19 cellular contexts compared by ENCODE assay signal in the genomic region with DNA sequence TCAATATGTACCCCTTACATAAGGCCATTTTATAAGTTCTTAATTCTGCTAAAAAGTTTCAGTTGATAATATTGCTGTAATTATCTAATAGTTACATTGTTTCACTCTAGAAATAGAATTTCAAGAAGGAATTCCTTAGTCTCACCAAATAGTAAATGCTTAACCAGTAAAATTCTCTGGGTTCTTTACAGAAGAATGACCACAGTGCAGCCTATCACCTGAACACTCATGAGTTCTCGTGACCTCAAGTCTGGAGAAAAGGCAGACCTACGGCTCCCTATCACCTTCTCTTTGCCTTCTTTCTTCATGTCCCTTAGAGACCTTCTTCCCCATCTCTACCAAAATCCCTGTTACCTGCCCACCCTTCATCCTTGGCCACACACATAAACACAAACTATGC. TPM values are rescaled to one million over a fixed set of nuclear protein-coding genes. Genes with fewer than 3 reads are reported as not detected.
A peak's percentile ranks its signal among the peaks of the same experiment; 100 is the strongest.
DNase-seq lines count a peak whose midpoint lies in the region; ATAC-seq, FAIRE-seq and TF ChIP-seq lines count a peak whose summit lies in the region.
"Had no signal": no experiment of that assay in that cellular context is flagged by ENCODE, and none has a peak within 500 bp of the region (broad histone marks: within the 10 kb centered on the region; RNA-seq: fewer than 3 reads in every experiment).

No MANE protein-coding gene starts in this region.

- H3K4ac ChIP-seq in neuronal stem cell (ENCODE audit: low read length): peak overlapping the region; percentile 66

- FAIRE-seq in RCC 7860 (lab: Jason Lieb, UNC): peak; percentile 32
- FAIRE-seq: GM19239, HTR-8/SVneo had no signal

- no peak overlapping the region for H3K18ac ChIP-seq in neuronal stem cell (ENCODE audit: low read length)

- H3K23ac ChIP-seq in neuronal stem cell (ENCODE audit: low read depth, low read length, poor library complexity): no peak overlapping the region

- ATAC-seq in HG02571 (IDR thresholded peaks at IDR 0.05; ENCODE audit: unreplicated experiment) (no peak), psoas muscle (no peak)
- ATAC-seq: CD8-positive, alpha-beta T cell had no signal

- no peak overlapping the region for H2BK15ac ChIP-seq in neuronal stem cell (ENCODE audit: low read length)

- H4K8ac ChIP-seq in neuronal stem cell (ENCODE audit: low read depth, low read length): no peak overlapping the region

- H2BK12ac ChIP-seq in neuronal stem cell (ENCODE audit: low read length): no peak overlapping the region

- H3K14ac ChIP-seq in neuronal stem cell (ENCODE audit: low read length): no peak overlapping the region

- no peaks in the 10 kb centered on the region for H3K36me3 ChIP-seq in neuronal stem cell (replicated peaks in 1 of 2; ENCODE audit: control insufficient read depth in 2 of 2, insufficient read depth in 2 of 2, low read length in 2 of 2)
- H3K36me3 ChIP-seq in psoas muscle (ENCODE audit: insufficient read depth in 1 of 2, low read depth in 1 of 2): no peaks in the 10 kb centered on the region
- H3K36me3 ChIP-seq: HAP-1 had no signal

- H3K27me3 ChIP-seq in neuronal stem cell (ENCODE audit: control insufficient read depth in 3 of 3, insufficient read depth in 3 of 3, low read depth in 1 of 3, low read length in 3 of 3) (no peaks in the 10 kb centered on the region), psoas muscle (ENCODE audit: insufficient read depth in 3 of 3, low read length in 2 of 3) (no peaks in the 10 kb centered on the region)
- H3K27me3 ChIP-seq: BLaER1 treated with 17β-estradiol and CSF1 and Interleukin-3, amounts not matched to agents 10 nM and 100 nM had no signal

- H2AFZ ChIP-seq in neuronal stem cell (ENCODE audit: low read length): no peak overlapping the region
- H2AFZ ChIP-seq: GM23248 had no signal

- TF ChIP-seq CTCF in psoas muscle (IDR thresholded peaks at IDR 0.05): no peak

- WGBS in neuronal stem cell (ENCODE audit: extremely low coverage in 2 of 2, insufficient read length in 2 of 2, insufficient replicate concordance in 1 of 2), 2 donors: no CpG with 5 or more reads among the region's 2 CpGs
- WGBS in psoas muscle, 3 donors: 88 to 96% (median 90%) methylated on average over 2 of the region's 2 CpGs

- no peaks in the 10 kb centered on the region for H3K9me3 ChIP-seq in neuronal stem cell (replicated peaks in 1 of 2; ENCODE audit: control insufficient read depth in 2 of 2, insufficient read depth in 1 of 2, low read depth in 1 of 2, low read length in 2 of 2)
- no peaks in the 10 kb centered on the region for H3K9me3 ChIP-seq in psoas muscle
- H3K9me3 ChIP-seq: BLaER1 treated with 17β-estradiol and CSF1 and Interleukin-3, amounts not matched to agents 10 nM and 100 nM; HAP-1 had no signal

- H3K27ac ChIP-seq in neuronal stem cell (replicated peaks; ENCODE audit: low read length) (no peak overlapping the region), psoas muscle (no peak overlapping the region)
- H3K27ac ChIP-seq: BLaER1 treated with 17β-estradiol and CSF1 and Interleukin-3, amounts not matched to agents 10 nM and 100 nM; GM23248 had no signal

- no peak overlapping the region for H2AK5ac ChIP-seq in neuronal stem cell (ENCODE audit: low read depth, low read length)

- H3K4me2 ChIP-seq in neuronal stem cell (ENCODE audit: insufficient read depth, low read length, poor library complexity, severe bottlenecking): no peak overlapping the region
- H3K4me2 ChIP-seq: BLaER1 treated with 17β-estradiol and CSF1 and Interleukin-3, amounts not matched to agents 10 nM and 100 nM had no signal

- H3K4me3 ChIP-seq in neuronal stem cell (ENCODE audit: low read length in 2 of 2) (no peak overlapping the region), psoas muscle (no peak overlapping the region)
- H3K4me3 ChIP-seq: BLaER1 treated with 17β-estradiol and CSF1 and Interleukin-3, amounts not matched to agents 10 nM and 100 nM; GM23248; HAP-1 had no signal

- intact Hi-C loops in psoas muscle (cut with DNase I): no loop called here

- H3K9ac ChIP-seq in neuronal stem cell (ENCODE audit: low read depth, low read length, poor library complexity): no peak overlapping the region
- H3K9ac ChIP-seq: BLaER1 treated with 17β-estradiol and CSF1 and Interleukin-3, amounts not matched to agents 10 nM and 100 nM; GM23248 had no signal

- peaks cover 0 to 4% of the 10 kb centered on the region in 2 donors for H3K4me1 ChIP-seq in neuronal stem cell (ENCODE audit: control insufficient read depth in 2 of 2, insufficient read depth in 1 of 2, low read depth in 1 of 2, low read length in 2 of 2)
- no peaks in the 10 kb centered on the region for H3K4me1 ChIP-seq in psoas muscle
- H3K4me1 ChIP-seq: HAP-1 had no signal

- H3K79me1 ChIP-seq in neuronal stem cell (ENCODE audit: low read depth, low read length): no peaks in the 10 kb centered on the region

- no peak overlapping the region for H2BK5ac ChIP-seq in neuronal stem cell (ENCODE audit: low read length)

- no peak overlapping the region for H2BK120ac ChIP-seq in neuronal stem cell (ENCODE audit: low read depth, low read length)

- DNase-seq in RCC 7860 (ENCODE audit: low spot score) (no peak), glomerular visceral epithelial cell (ENCODE audit: extremely low spot score) (peak; percentile 25), kidney tubule cell (ENCODE audit: low spot score) (peak; percentile 72), neuronal stem cell (ENCODE audit: low spot score) (no peak), psoas muscle (no peak), SK-N-DZ (ENCODE audit: low spot score) (no peak)
- DNase-seq in activated naive CD4-positive, alpha-beta T cell treated with Interleukin-2 at 50 U/mL for 16 hours: no peak
- DNase-seq: 8988T; Calu3; CD8-positive, alpha-beta T cell; DMS79 treated with DMSO at 0.1 percent for 48 hours; GF-D8; GM23248; IMR-90 had no signal

- no peak overlapping the region for H4K91ac ChIP-seq in neuronal stem cell (ENCODE audit: low read depth, low read length, poor library complexity)

RNA-seq across cellular contexts. Expression of a gene that starts 30.9 kb away (rescaled TPM):
- polyA plus RNA-seq in neuronal stem cell (2013, experiment 1 of 2): 4.5 TPM
- polyA plus RNA-seq in neuronal stem cell (2013, experiment 2 of 2): 5.0 TPM
- total RNA-seq in psoas muscle: 1 to 10 TPM in 1 of 4 donors, under 1 TPM in 3; 0.54 to 1.2 (median 0.78) TPM
- polyA plus RNA-seq in psoas muscle: under 1 TPM; 0.34 to 0.96 (median 0.65) TPM
- 0.31 TPM in 1 of 2 replicates, not detected in the other for polyA plus RNA-seq in SK-N-DZ (2014; cell fraction: cytosol; rRNA removed)
- 1.6 and 2.1 TPM in 2 replicates for polyA plus RNA-seq in SK-N-DZ (2014; cell fraction: nucleus; rRNA removed)

RNA-seq across cellular contexts. Expression of a gene that starts 31.1 kb away (rescaled TPM):
- 11.9 TPM for polyA plus RNA-seq in neuronal stem cell (2013, experiment 1 of 2)
- polyA plus RNA-seq in neuronal stem cell (2013, experiment 2 of 2): 11.4 TPM
- total RNA-seq in psoas muscle: 1 to 10 TPM; 7.4 to 9.6 (median 8.0) TPM
- 10 to 100 TPM in 1 of 3 donors, 1 to 10 TPM in 2; 3.4 to 10.8 (median 8.8) TPM for polyA plus RNA-seq in psoas muscle
- polyA plus RNA-seq in SK-N-DZ (2014; cell fraction: cytosol; rRNA removed): 25.7 and 26.4 TPM in 2 replicates
- polyA plus RNA-seq in SK-N-DZ (2014; cell fraction: nucleus; rRNA removed): 16.2 and 33.0 TPM in 2 replicates

Comparison
In these comparisons a context has a peak if more than half of its experiments do, and no peak if none do; other contexts are left out.
1. DNase-seq: peak in glomerular visceral epithelial cell (single experiment) and kidney tubule cell (single experiment); none in RCC 7860 (single experiment), neuronal stem cell (single experiment), activated naive CD4-positive, alpha-beta T cell treated with Interleukin-2 at 50 U/mL for 16 hours (single experiment), psoas muscle (0 of 2) and SK-N-DZ (single experiment).